In genomic region chr1:31753623-31754349, GRCh38 we compare ENCODE assay signal across 1 cellular context.
A peak's percentile ranks its signal among the peaks of the same experiment; 100 is the strongest.
TF ChIP-seq lines count a peak whose summit lies in the region.

No MANE protein-coding gene starts in this region.

TF ChIP-seq in K562, 482 proteins besides CTCF, POLR2A, EP300 and RAD21:
- TF ChIP-seq USF1 (CRISPR knock-in tag; IDR thresholded peaks at IDR 0.05) (0 out of 2 replicates have a peak, but pooled peaks have one; percentile 31), TEAD4 (IDR thresholded peaks at IDR 0.05; ENCODE audit: low read length) (no peak), TEAD4 (CRISPR knock-in tag; IDR thresholded peaks at IDR 0.05; ENCODE audit: borderline replicate concordance) (no peak)
TF ChIP-seq in K562: peak in this region for 1.
